ENCODE assay signal across 1 cellular context in the genomic region with DNA sequence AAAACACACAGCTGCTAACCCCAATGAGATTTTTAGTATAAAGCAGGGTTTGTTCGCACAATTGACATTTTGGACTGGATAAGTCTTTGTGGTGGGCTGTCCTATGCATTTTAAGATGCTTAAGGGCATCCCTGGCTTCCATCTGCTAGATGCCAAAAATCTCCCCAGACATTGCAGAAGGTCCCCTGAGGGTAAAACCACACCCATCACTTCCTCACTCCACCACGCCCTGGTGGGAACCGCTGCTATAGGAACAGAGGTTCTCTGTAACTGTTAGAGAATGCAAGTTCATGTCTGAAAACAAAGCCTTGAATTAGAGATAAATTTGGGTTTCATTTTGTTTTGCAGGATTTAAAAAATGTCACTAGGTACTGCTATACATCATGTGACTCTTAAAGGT.
TF ChIP-seq lines count a peak whose summit lies in the region.

No MANE protein-coding gene starts in this region.

TF ChIP-seq in GM12878, 131 proteins besides CTCF, POLR2A, EP300 and RAD21:
- no peak for TF ChIP-seq CHD2 (IDR thresholded peaks at IDR 0.05; ENCODE audit: borderline replicate concordance, low read depth, low read length)
- no peak for TF ChIP-seq BACH1 (IDR thresholded peaks at IDR 0.05; ENCODE audit: borderline replicate concordance)
- TF ChIP-seq MTA3 (IDR thresholded peaks at IDR 0.05; ENCODE audit: borderline replicate concordance, low read length): no peak
- TF ChIP-seq ZSCAN29 (IDR thresholded peaks at IDR 0.05): no peak
- TF ChIP-seq, protein P1, sequence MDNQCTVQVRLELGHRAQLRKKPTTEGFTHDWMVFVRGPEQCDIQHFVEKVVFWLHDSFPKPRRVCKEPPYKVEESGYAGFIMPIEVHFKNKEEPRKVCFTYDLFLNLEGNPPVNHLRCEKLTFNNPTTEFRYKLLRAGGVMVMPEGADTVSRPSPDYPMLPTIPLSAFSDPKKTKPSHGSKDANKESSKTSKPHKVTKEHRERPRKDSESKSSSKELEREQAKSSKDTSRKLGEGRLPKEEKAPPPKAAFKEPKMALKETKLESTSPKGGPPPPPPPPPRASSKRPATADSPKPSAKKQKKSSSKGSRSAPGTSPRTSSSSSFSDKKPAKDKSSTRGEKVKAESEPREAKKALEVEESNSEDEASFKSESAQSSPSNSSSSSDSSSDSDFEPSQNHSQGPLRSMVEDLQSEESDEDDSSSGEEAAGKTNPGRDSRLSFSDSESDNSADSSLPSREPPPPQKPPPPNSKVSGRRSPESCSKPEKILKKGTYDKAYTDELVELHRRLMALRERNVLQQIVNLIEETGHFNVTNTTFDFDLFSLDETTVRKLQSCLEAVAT (IDR thresholded peaks at IDR 0.05): no peak
- no peak for TF ChIP-seq RB1 (IDR thresholded peaks at IDR 0.05; ENCODE audit: borderline replicate concordance)
TF ChIP-seq in GM12878: peak in this region for 0.
